Comparison of ENCODE assay signal across 8 cellular contexts in genomic region chr2:175575346-175576258, GRCh38.
DNase-seq lines count a peak whose midpoint lies in the region; ATAC-seq, FAIRE-seq and TF ChIP-seq lines count a peak whose summit lies in the region.

No MANE protein-coding gene starts in this region.

- H3K27ac Mint-ChIP-seq in activated CD8-positive, alpha-beta T cell treated with anti-CD3 and anti-CD28 coated beads for 36 hours: no peak overlapping the region

- POLR2A ChIA-PET in activated CD8-positive, alpha-beta T cell treated with anti-CD3 and anti-CD28 coated beads for 36 hours (lab: Charles Lee): no interaction called here

- intact Hi-C loops in activated CD8-positive, alpha-beta T cell treated with anti-CD3 and anti-CD28 coated beads for 36 hours (cut with micrococcal nuclease): no loop called here

- no peaks in the 10 kb centered on the region for H3K36me3 Mint-ChIP-seq in activated CD8-positive, alpha-beta T cell treated with anti-CD3 and anti-CD28 coated beads for 36 hours (ENCODE audit: low read depth)

- H3K4me3 Mint-ChIP-seq in activated CD8-positive, alpha-beta T cell treated with anti-CD3 and anti-CD28 coated beads for 36 hours: no peak overlapping the region

- DNase-seq in GM12891 (ENCODE audit: insufficient read length, low spot score) (peak; percentile 13), NCI-H187 treated with DMSO at 0.1 percent for 48 hours (lab: John Stamatoyannopoulos, UW) (no peak), middle frontal gyrus (ENCODE audit: extremely low spot score, low spot score) (no peak)
- peak; percentile 19 for DNase-seq in activated CD8-positive, alpha-beta T cell treated with anti-CD3 and anti-CD28 coated beads for 36 hours
- no peak for DNase-seq in stimulated activated naive CD4-positive, alpha-beta T cell (lab: John Stamatoyannopoulos, UW)
- no peak for DNase-seq in activated CD8-positive, alpha-beta memory T cell treated with anti-CD3 and anti-CD28 coated beads for 24 hours

- H3K9me3 Mint-ChIP-seq in activated CD8-positive, alpha-beta T cell treated with anti-CD3 and anti-CD28 coated beads for 36 hours: no peaks in the 10 kb centered on the region

- ATAC-seq in GM19397 (IDR thresholded peaks at IDR 0.05; ENCODE audit: unreplicated experiment) (peak; percentile 95), HG03064 (IDR thresholded peaks at IDR 0.05; ENCODE audit: low read depth, unreplicated experiment) (peak; percentile 98)
- peak; percentile 51 for ATAC-seq in activated CD8-positive, alpha-beta T cell treated with anti-CD3 and anti-CD28 coated beads for 36 hours

- H3K27me3 Mint-ChIP-seq in activated CD8-positive, alpha-beta T cell treated with anti-CD3 and anti-CD28 coated beads for 36 hours: peaks cover 3% of the 10 kb centered on the region

- CTCF ChIA-PET in activated CD8-positive, alpha-beta T cell treated with anti-CD3 and anti-CD28 coated beads for 36 hours (lab: Charles Lee): no interaction called here

- peaks cover 10% of the 10 kb centered on the region for H3K4me1 Mint-ChIP-seq in activated CD8-positive, alpha-beta T cell treated with anti-CD3 and anti-CD28 coated beads for 36 hours (ENCODE audit: low read depth)

- TF ChIP-seq CTCF in activated CD8-positive, alpha-beta T cell treated with anti-CD3 and anti-CD28 coated beads for 36 hours (IDR thresholded peaks at IDR 0.05): no peak

- no peak for TF ChIP-seq POLR2A in GM12891 (IDR thresholded peaks at IDR 0.05; ENCODE audit: low read depth, low read length)

- no peak for FAIRE-seq in GM12891 (lab: Jason Lieb, UNC)

TF ChIP-seq in GM12891, 5 proteins besides CTCF, POLR2A, EP300 and RAD21:
- TF ChIP-seq POU2F2 (IDR thresholded peaks at IDR 0.05; ENCODE audit: low read depth, low read length) (peak; percentile 46; the same call in 1 of the 2 replicates), TAF1 (IDR thresholded peaks at IDR 0.05; ENCODE audit: low read depth, low read length) (no peak), PAX5 (IDR thresholded peaks at IDR 0.05; ENCODE audit: insufficient read depth, low read length, severe bottlenecking) (no peak)

Comparison
In these comparisons a context has a peak if more than half of its experiments do, and no peak if none do; other contexts are left out.
1. DNase-seq: peak in GM12891 (single experiment) and activated CD8-positive, alpha-beta T cell treated with anti-CD3 and anti-CD28 coated beads for 36 hours (single experiment); none in stimulated activated naive CD4-positive, alpha-beta T cell (0 of 6), NCI-H187 treated with DMSO at 0.1 percent for 48 hours (single experiment), activated CD8-positive, alpha-beta memory T cell treated with anti-CD3 and anti-CD28 coated beads for 24 hours (single experiment) and middle frontal gyrus (single experiment).
2. Peak in every context shown above with its lines, with median percentiles within 50 percentile points of each other: ATAC-seq.